Comparison of ENCODE assay signal across 13 cellular contexts in the genomic region with DNA sequence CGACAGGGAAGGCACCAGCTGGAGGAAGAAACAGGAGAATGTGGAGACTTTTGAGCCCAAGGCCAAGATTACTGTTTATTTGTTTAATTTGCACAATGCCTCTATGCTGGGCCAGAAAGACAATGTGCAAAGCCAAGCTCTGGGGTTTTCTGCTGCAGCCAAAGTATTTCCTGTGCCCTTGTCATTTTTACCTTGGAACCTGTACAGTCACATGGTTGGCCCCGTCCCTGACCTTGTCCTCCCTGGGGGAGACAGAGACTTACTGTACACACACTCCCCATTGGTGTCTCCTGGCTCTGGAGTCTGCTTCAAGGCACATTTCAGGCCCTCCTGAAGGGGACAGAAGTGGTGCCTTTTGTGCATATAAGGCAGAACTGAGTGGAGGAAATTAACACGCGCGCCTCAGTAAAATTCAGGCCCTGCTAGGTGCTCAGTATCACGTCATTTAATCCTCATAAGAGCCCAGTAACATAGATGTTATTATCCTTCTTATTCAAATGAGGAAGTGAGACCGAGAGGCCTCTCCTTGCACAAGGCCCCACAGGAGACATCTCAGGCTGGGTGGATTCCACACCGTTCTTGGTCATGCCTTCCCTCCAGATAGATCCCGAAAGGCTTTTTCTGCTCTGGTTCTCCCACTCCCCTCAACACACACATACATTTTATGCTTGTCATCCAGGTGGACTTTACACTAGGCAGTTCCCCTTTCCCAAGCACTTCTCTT. TPM values are rescaled to one million over a fixed set of nuclear protein-coding genes. Genes with fewer than 3 reads are reported as not detected.
A peak's percentile ranks its signal among the peaks of the same experiment; 100 is the strongest.
DNase-seq lines count a peak whose midpoint lies in the region; ATAC-seq, FAIRE-seq and TF ChIP-seq lines count a peak whose summit lies in the region.
"Had no signal": no experiment of that assay in that cellular context is flagged by ENCODE, and none has a peak within 500 bp of the region (broad histone marks: within the 10 kb centered on the region; RNA-seq: fewer than 3 reads in every experiment).

No MANE protein-coding gene starts in this region.

- intact Hi-C loops in GM12878 (cut with micrococcal nuclease; ENCODE audit: unreplicated experiment), result no loop called here

- in situ Hi-C loops in GM12878 (cut with MboI), result no loop called here

- TF ChIP-seq RAD21 in GM12878 (IDR thresholded peaks at IDR 0.05; ENCODE audit: insufficient read depth, low read depth, low read length), result no peak

- no peak overlapping the region for H3K4me3 ChIP-seq in GM12878
- H3K4me3 ChIP-seq: neural progenitor cell had no signal

- no peak overlapping the region for H3K27ac ChIP-seq in GM12878 (ENCODE audit: control insufficient read depth, insufficient read depth)
- H3K27ac ChIP-seq: neural progenitor cell had no signal

- SMC1A ChIA-PET in GM12878 (lab: Charles Lee; ENCODE audit: uncharacterized antibody, unreplicated experiment), result interaction anchor here (0.6 to 1.3 kb wide), 2 partner anchors 12 to 1183 kb away, joined by 3 to 4 read pairs; no protein-coding TSS in a partner anchor

- no peak for TF ChIP-seq POLR2A in GM12878 (IDR thresholded peaks at IDR 0.05; ENCODE audit: low read depth, low read length)

- H3K27me3 ChIP-seq in GM12878 (replicated peaks in 1 of 2; ENCODE audit: control insufficient read depth in 2 of 2, insufficient read depth in 2 of 2, low read length in 1 of 2), result no peaks in the 10 kb centered on the region
- H3K27me3 ChIP-seq: neural progenitor cell had no signal

- H3K4me2 ChIP-seq in GM12878 (ENCODE audit: control insufficient read depth, insufficient read depth), result no peak overlapping the region
- H3K4me2 ChIP-seq: neural progenitor cell had no signal

- no peaks in the 10 kb centered on the region for H3K36me3 ChIP-seq in GM12878 (ENCODE audit: control insufficient read depth in 2 of 2, insufficient read depth in 2 of 2, low read length in 1 of 2)

- H3K9ac ChIP-seq in GM12878 (ENCODE audit: control insufficient read depth, insufficient read depth, low read length), result no peak overlapping the region
- H3K9ac ChIP-seq: neural progenitor cell had no signal

- ATAC-seq in GM18498 (IDR thresholded peaks at IDR 0.05; ENCODE audit: unreplicated experiment), result peak; percentile 85
- peak; percentile 74 for ATAC-seq in GM21526 (IDR thresholded peaks at IDR 0.05; ENCODE audit: low FRiP score, unreplicated experiment)
- peak; percentile 72 for ATAC-seq in HG03280 (IDR thresholded peaks at IDR 0.05; ENCODE audit: unreplicated experiment)
- peak; percentile 91 for ATAC-seq in GM12878
- no peak for ATAC-seq in GM19452 (IDR thresholded peaks at IDR 0.05; ENCODE audit: unreplicated experiment)

- no peak for DNase-seq in GM12878 (ENCODE audit: low read depth, low spot score)
- no peak for DNase-seq in T-helper 9 cell
- no peak for DNase-seq in NCI-H748 (lab: John Stamatoyannopoulos, UW; ENCODE audit: unreplicated experiment)
- DNase-seq in mucosa of gallbladder (ENCODE audit: low spot score), result no peak
- DNase-seq: activated CD8-positive, alpha-beta memory T cell treated with anti-CD3 and anti-CD28 coated beads, Interleukin-2, amount 50 U/mL, for 4 hours; COR-L47; NCI-H1436 had no signal

- H3K4me1 ChIP-seq in GM12878 (ENCODE audit: control insufficient read depth, insufficient read depth, low read length), result peaks cover 5% of the 10 kb centered on the region; the same call in 1 of the 2 replicates
- H3K4me1 ChIP-seq: neural progenitor cell had no signal

- no peak for TF ChIP-seq CTCF in GM12878 (IDR thresholded peaks at IDR 0.05 in 2 of 3, conservative IDR thresholded peaks at IDR 0.05 in 1 of 3; ENCODE audit: control insufficient read depth in 2 of 3, extremely low read depth in 1 of 3, insufficient read depth in 1 of 3, low read depth in 3 of 3, low read length in 3 of 3)

- no peak overlapping the region for H2AFZ ChIP-seq in GM12878 (ENCODE audit: control insufficient read depth, low read depth, low read length)
- H2AFZ ChIP-seq: neural progenitor cell had no signal

- BruUV-seq in GM12878 (replicated peaks; lab: Mats Ljungman, UMichigan), result no TSS peak

- H3K79me2 ChIP-seq in GM12878 (ENCODE audit: control insufficient read depth, insufficient read depth, low read length), result no peaks in the 10 kb centered on the region

- no peaks in the 10 kb centered on the region for H4K20me1 ChIP-seq in GM12878 (ENCODE audit: control insufficient read depth, insufficient read depth)

- RAD21 ChIA-PET in GM12878 (lab: Charles Lee; ENCODE audit: unreplicated experiment), result interaction anchor here (0.9 kb wide), 1 partner anchor 10 kb away, joined by 4 read pairs; no protein-coding TSS in a partner anchor

- peak; percentile 26 to 34; a peak in 2 of 4 replicates for TF ChIP-seq EP300 in GM12878 (IDR thresholded peaks at IDR 0.05; ENCODE audit: borderline replicate concordance in 1 of 2, control insufficient read depth in 1 of 2, low read depth in 2 of 2, low read length in 2 of 2)

- 21% methylated on average over 9 of the region's 9 CpGs for WGBS in GM12878 (ENCODE audit: insufficient coverage, insufficient replicate concordance, low lambda C conversion rate, missing lambda C conversion rate)

- CTCF ChIA-PET in GM12878 (lab: Yijun Ruan, JAX), result interaction anchor here (1.8 kb wide), 1 partner anchor 22 kb away, joined by 5 read pairs; no protein-coding TSS in a partner anchor

- no peak for FAIRE-seq in GM12878 (lab: Jason Lieb, UNC)

- POLR2A ChIA-PET in GM12878 (lab: Charles Lee), result interaction anchor here (0.6 kb wide), 1 partner anchor 11 kb away, joined by 3 read pairs; no protein-coding TSS in a partner anchor

- no peaks in the 10 kb centered on the region for H3K9me3 ChIP-seq in GM12878 (replicated peaks; ENCODE audit: control insufficient read depth, insufficient read depth, low read length)

TF ChIP-seq in GM12878, 131 proteins besides CTCF, POLR2A, EP300 and RAD21 (continues in another document):
- TF ChIP-seq, protein P1, sequence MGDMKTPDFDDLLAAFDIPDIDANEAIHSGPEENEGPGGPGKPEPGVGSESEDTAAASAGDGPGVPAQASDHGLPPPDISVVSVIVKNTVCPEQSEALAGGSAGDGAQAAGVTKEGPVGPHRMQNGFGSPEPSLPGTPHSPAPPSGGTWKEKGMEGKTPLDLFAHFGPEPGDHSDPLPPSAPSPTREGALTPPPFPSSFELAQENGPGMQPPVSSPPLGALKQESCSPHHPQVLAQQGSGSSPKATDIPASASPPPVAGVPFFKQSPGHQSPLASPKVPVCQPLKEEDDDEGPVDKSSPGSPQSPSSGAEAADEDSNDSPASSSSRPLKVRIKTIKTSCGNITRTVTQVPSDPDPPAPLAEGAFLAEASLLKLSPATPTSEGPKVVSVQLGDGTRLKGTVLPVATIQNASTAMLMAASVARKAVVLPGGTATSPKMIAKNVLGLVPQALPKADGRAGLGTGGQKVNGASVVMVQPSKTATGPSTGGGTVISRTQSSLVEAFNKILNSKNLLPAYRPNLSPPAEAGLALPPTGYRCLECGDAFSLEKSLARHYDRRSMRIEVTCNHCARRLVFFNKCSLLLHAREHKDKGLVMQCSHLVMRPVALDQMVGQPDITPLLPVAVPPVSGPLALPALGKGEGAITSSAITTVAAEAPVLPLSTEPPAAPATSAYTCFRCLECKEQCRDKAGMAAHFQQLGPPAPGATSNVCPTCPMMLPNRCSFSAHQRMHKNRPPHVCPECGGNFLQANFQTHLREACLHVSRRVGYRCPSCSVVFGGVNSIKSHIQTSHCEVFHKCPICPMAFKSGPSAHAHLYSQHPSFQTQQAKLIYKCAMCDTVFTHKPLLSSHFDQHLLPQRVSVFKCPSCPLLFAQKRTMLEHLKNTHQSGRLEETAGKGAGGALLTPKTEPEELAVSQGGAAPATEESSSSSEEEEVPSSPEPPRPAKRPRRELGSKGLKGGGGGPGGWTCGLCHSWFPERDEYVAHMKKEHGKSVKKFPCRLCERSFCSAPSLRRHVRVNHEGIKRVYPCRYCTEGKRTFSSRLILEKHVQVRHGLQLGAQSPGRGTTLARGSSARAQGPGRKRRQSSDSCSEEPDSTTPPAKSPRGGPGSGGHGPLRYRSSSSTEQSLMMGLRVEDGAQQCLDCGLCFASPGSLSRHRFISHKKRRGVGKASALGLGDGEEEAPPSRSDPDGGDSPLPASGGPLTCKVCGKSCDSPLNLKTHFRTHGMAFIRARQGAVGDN (IDR thresholded peaks at IDR 0.05), result peak; percentile 66; the same call in 1 of the 2 replicates

RNA-seq across cellular contexts. Expression of a gene that starts 21.1 kb away (rescaled TPM):
- 0.84 and 0.91 TPM in 2 replicates for total RNA-seq in GM12878 (2013; cell fraction: nucleolus; rRNA removed)
- total RNA-seq in GM12878 (2014; rRNA removed) (4.0 and 5.2 TPM in 2 replicates), GM12878 (2014; rRNA removed; fragmentation: Illumina TruSeq; extraction: Trizol) (4.8 and 5.3 TPM in 2 replicates), GM12878 (2021) (4.6 and 5.0 TPM in 2 replicates), mucosa of gallbladder (28.3 TPM)
- 0.47 TPM for polyA plus RNA-seq in GM12878 (2011; ENCODE audit: low read depth)
- polyA plus RNA-seq in GM12878 (2011; rRNA removed) (1.0 and 1.3 TPM in 2 replicates), GM12878 (2014; fragmentation: Illumina TruSeq; extraction: Trizol) (5.0 and 6.6 TPM in 2 replicates), GM12878 (2014; fragmentation: Nextera tagmentation; extraction: Ambion mirVana) (under 1 TPM; 0.52 to 0.95 TPM), GM12878 (2014; rRNA removed) (4.3 and 4.4 TPM in 2 replicates), GM12878 (2016; fragmentation: Nextera tagmentation; extraction: Ambion mirVana) (1 to 10 TPM; 3.8 to 4.2 TPM)
- polyA plus RNA-seq in GM12878 (2011; cell fraction: cytosol; rRNA removed), result 1.0 and 1.1 TPM in 2 replicates
- 0.42 and 0.48 TPM in 2 replicates for polyA plus RNA-seq in GM12878 (2011; cell fraction: nucleus; rRNA removed)
- 0.46 and 0.51 TPM in 2 replicates for polyA plus RNA-seq in GM12878 (2012)
- polyA minus RNA-seq in GM12878 (2011; rRNA and poly(A)+ RNA removed), result 0.51 and 0.72 TPM in 2 replicates
- polyA minus RNA-seq in GM12878 (2011; cell fraction: cytosol; rRNA and poly(A)+ RNA removed), result not detected in 2 replicates
- polyA minus RNA-seq in GM12878 (2011; cell fraction: nucleus; rRNA and poly(A)+ RNA removed), result 0.12 and 0.19 TPM in 2 replicates
- total RNA-seq: H4 had no signal

RNA-seq across cellular contexts. Expression of a gene that starts 36.9 kb away (rescaled TPM):
- 0.29 and 1.5 TPM in 2 replicates for total RNA-seq in GM12878 (2013; cell fraction: nucleolus; rRNA removed)
- total RNA-seq in GM12878 (2014; rRNA removed), result 1.9 and 3.4 TPM in 2 replicates
- 1.9 and 2.8 TPM in 2 replicates for total RNA-seq in GM12878 (2014; rRNA removed; fragmentation: Illumina TruSeq; extraction: Trizol)
- 2.6 and 3.1 TPM in 2 replicates for total RNA-seq in GM12878 (2021)
- polyA plus RNA-seq in GM12878 (2011; ENCODE audit: low read depth), result 0.43 TPM
- 3.8 and 4.1 TPM in 2 replicates for polyA plus RNA-seq in GM12878 (2011; rRNA removed)
- 1.8 and 1.9 TPM in 2 replicates for polyA plus RNA-seq in GM12878 (2011; cell fraction: cytosol; rRNA removed)
- 4.5 and 5.6 TPM in 2 replicates for polyA plus RNA-seq in GM12878 (2011; cell fraction: nucleus; rRNA removed)
- 0.69 and 1.8 TPM in 2 replicates for polyA plus RNA-seq in GM12878 (2012)
- 3.8 and 4.7 TPM in 2 replicates for polyA plus RNA-seq in GM12878 (2014; fragmentation: Illumina TruSeq; extraction: Trizol)
- 1 to 10 TPM; 2.8 to 4.5 TPM for polyA plus RNA-seq in GM12878 (2014; fragmentation: Nextera tagmentation; extraction: Ambion mirVana)
- 2.1 and 7.5 TPM in 2 replicates for polyA plus RNA-seq in GM12878 (2014; rRNA removed)
- 1 to 10 TPM; 3.6 to 5.5 TPM for polyA plus RNA-seq in GM12878 (2016; fragmentation: Nextera tagmentation; extraction: Ambion mirVana)
- 1.3 and 1.8 TPM in 2 replicates for polyA minus RNA-seq in GM12878 (2011; rRNA and poly(A)+ RNA removed)
- polyA minus RNA-seq in GM12878 (2011; cell fraction: cytosol; rRNA and poly(A)+ RNA removed), result 0.67 and 1.4 TPM in 2 replicates
- 2.3 and 2.7 TPM in 2 replicates for polyA minus RNA-seq in GM12878 (2011; cell fraction: nucleus; rRNA and poly(A)+ RNA removed)
- total RNA-seq in mucosa of gallbladder, result 78.0 TPM

Comparison
In these comparisons a context has a peak if more than half of its experiments do, and no peak if none do; other contexts are left out.
1. RNA of a gene that starts 36.9 kb away (total RNA-seq): 78.0 TPM in mucosa of gallbladder (single experiment); 0.29 to 3.4 TPM in GM12878; every median in the first group is over 10 times any median in the second.